Comparison of ENCODE assay signal across 22 cellular contexts in the genomic region with DNA sequence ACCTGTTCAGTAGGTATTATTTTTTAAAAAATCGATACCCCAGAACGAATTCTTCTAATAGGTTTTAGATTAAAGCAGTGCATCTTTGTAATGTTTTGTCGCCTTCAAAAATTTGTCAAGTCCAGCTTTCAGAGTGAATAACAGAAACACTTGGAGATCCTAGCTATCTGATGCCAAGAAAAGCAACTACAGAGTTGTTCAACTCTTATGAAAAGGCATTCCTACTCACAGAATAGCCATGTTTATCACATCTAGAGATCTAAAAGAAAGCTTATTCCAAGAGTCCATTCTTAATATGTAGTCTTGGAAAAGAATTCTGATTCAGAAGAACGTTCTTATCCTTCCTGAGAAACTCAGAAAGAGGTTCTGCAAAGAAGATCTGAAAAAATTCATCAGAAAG.
"Had no signal": no experiment of that assay in that cellular context is flagged by ENCODE, and none has a peak within 500 bp of the region (broad histone marks: within the 10 kb centered on the region; RNA-seq: fewer than 3 reads in every experiment).

No MANE protein-coding gene starts in this region.

- H3K4me3 ChIP-seq: esophagus squamous epithelium, gastroesophageal sphincter, heart left ventricle, lung, ovary, prostate gland, tibial artery had no signal

- H3K4me1 Mint-ChIP-seq: activated CD4-positive, alpha-beta T cell treated with anti-CD3 and anti-CD28 coated beads, Interleukin-2, amount 10 ng/mL, durations not matched to agents 7 days and 5 days; naive thymus-derived CD8-positive, alpha-beta T cell; T-cell had no signal

- ATAC-seq: activated CD8-positive, alpha-beta T cell treated with anti-CD3 and anti-CD28 coated beads, Interleukin-2, amount 10 ng/mL, durations not matched to agents 7 days and 5 days; gastroesophageal sphincter; left colon; naive thymus-derived CD8-positive, alpha-beta T cell; stimulated activated naive CD8-positive, alpha-beta T cell treated with anti-CD3 and anti-CD28 coated beads, Interleukin-15, Interleukin-2, amounts not matched to agents 100 U/mL and 50 U/mL, for 24 hours; T-cell had no signal

- H3K27ac ChIP-seq: esophagus squamous epithelium, gastroesophageal sphincter, ovary, prostate gland, WERI-Rb-1 had no signal

- H3K27me3 ChIP-seq: dorsolateral prefrontal cortex, esophagus squamous epithelium, gastroesophageal sphincter, heart left ventricle, ovary, tibial artery had no signal

- H3K27ac Mint-ChIP-seq: activated CD4-positive, alpha-beta T cell treated with anti-CD3 and anti-CD28 coated beads, Interleukin-2, amount 10 ng/mL, durations not matched to agents 7 days and 5 days; activated CD8-positive, alpha-beta T cell treated with anti-CD3 and anti-CD28 coated beads, Interleukin-2, amount 10 ng/mL, durations not matched to agents 7 days and 5 days; activated T-helper 1 cell treated with anti-CD3 and anti-CD28 coated beads, Interleukin-12 subunit alpha, Interleukin-12 subunit beta, Interleukin-2, Interleukin-4 antibody, amounts not matched to agents 30 ng/mL and 10 ng/mL and 1 ng/mL, durations not matched to agents 14 hours and 24 hours and 36 hours; naive thymus-derived CD8-positive, alpha-beta T cell; T-cell; T-helper 2 cell treated with Interferon-gamma antibody and Interleukin-4, amounts not matched to agents 5 μg/mL and 100 μg/mL, for 36 hours had no signal

- H3K9me3 ChIP-seq: esophagus squamous epithelium, gastroesophageal sphincter, heart left ventricle, ovary, prostate gland, tibial artery had no signal

- H3K36me3 ChIP-seq: esophagus squamous epithelium, gastroesophageal sphincter, heart left ventricle, ovary, prostate gland, tibial artery, WERI-Rb-1 had no signal

- H3K4me1 ChIP-seq: prostate gland had no signal

- H3K9me3 Mint-ChIP-seq: activated CD4-positive, alpha-beta T cell treated with anti-CD3 and anti-CD28 coated beads, Interleukin-2, amount 10 ng/mL, durations not matched to agents 7 days and 5 days; activated T-helper 1 cell treated with anti-CD3 and anti-CD28 coated beads, Interleukin-12 subunit alpha, Interleukin-12 subunit beta, Interleukin-2, Interleukin-4 antibody, amounts not matched to agents 30 ng/mL and 10 ng/mL and 1 ng/mL, durations not matched to agents 14 hours and 24 hours and 36 hours; naive thymus-derived CD8-positive, alpha-beta T cell; T-cell; T-helper 2 cell treated with Interferon-gamma antibody and Interleukin-4, amounts not matched to agents 5 μg/mL and 100 μg/mL, for 36 hours had no signal

- H3K4me3 Mint-ChIP-seq: activated CD4-positive, alpha-beta T cell treated with anti-CD3 and anti-CD28 coated beads, Interleukin-2, amount 10 ng/mL, durations not matched to agents 7 days and 5 days; activated CD8-positive, alpha-beta T cell treated with anti-CD3 and anti-CD28 coated beads, Interleukin-2, amount 10 ng/mL, durations not matched to agents 7 days and 5 days; activated T-helper 1 cell treated with anti-CD3 and anti-CD28 coated beads, Interleukin-12 subunit alpha, Interleukin-12 subunit beta, Interleukin-2, Interleukin-4 antibody, amounts not matched to agents 30 ng/mL and 10 ng/mL and 1 ng/mL, durations not matched to agents 14 hours and 24 hours and 36 hours; naive thymus-derived CD8-positive, alpha-beta T cell; T-cell; T-helper 2 cell treated with Interferon-gamma antibody and Interleukin-4, amounts not matched to agents 5 μg/mL and 100 μg/mL, for 36 hours had no signal

- H3K36me3 Mint-ChIP-seq: T-cell had no signal

- DNase-seq: activated CD4-positive, alpha-beta T cell treated with anti-CD3 and anti-CD28 coated beads, Interleukin-2, amount 10 ng/mL, durations not matched to agents 7 days and 5 days; activated CD4-positive, CD25-positive, alpha-beta regulatory T cell treated with anti-CD3 and anti-CD28 coated beads, Interleukin-2, amount 50 U/mL, for 72 hours; activated CD8-positive, alpha-beta T cell treated with anti-CD3 and anti-CD28 coated beads, Interleukin-2, amount 10 ng/mL, durations not matched to agents 7 days and 5 days; activated gamma-delta T cell; activated naive CD4-positive, alpha-beta T cell treated with anti-CD3 and anti-CD28 coated beads, Interleukin-2, amount 50 U/mL, for 16 hours; dorsolateral prefrontal cortex; esophagus squamous epithelium; heart left ventricle; left colon; naive thymus-derived CD8-positive, alpha-beta T cell; ovary; stimulated activated CD4-positive, alpha-beta T cell treated with anti-CD3 and anti-CD28 coated beads, Interleukin-4, amount 100 ng/mL, for 24 hours; stimulated activated naive CD8-positive, alpha-beta T cell treated with anti-CD3 and anti-CD28 coated beads, Interleukin-15, Interleukin-2, amounts not matched to agents 100 U/mL and 50 U/mL, for 24 hours; substantia nigra; T-cell; tibial artery; WERI-Rb-1 had no signal
